Comparison of ENCODE assay signal across 20 cellular contexts in genomic region chr16:2184962-2185361, GRCh38. TPM values are rescaled to one million over a fixed set of nuclear protein-coding genes. Genes with fewer than 3 reads are reported as not detected.
DNase-seq lines count a peak whose midpoint lies in the region; ATAC-seq, FAIRE-seq and TF ChIP-seq lines count a peak whose summit lies in the region.
"Had no signal": no experiment of that assay in that cellular context is flagged by ENCODE, and none has a peak within 500 bp of the region (broad histone marks: within the 10 kb centered on the region; RNA-seq: fewer than 3 reads in every experiment).

No MANE protein-coding gene starts in this region.

- TF ChIP-seq RAD21 in HepG2 (CRISPR knock-in tag; IDR thresholded peaks at IDR 0.05) = no peak

- POLR2A ChIA-PET in HepG2 (lab: Yijun Ruan, JAX) = interaction anchor here (1.2 kb wide), 1 partner anchor 30 kb away, joined by 4 read pairs; the partner anchor contains the start of gene TRAF7

- no peaks in the 10 kb centered on the region for H3K36me3 ChIP-seq in HepG2 (replicated peaks in 1 of 2; ENCODE audit: control insufficient read depth in 1 of 2, insufficient read depth in 2 of 2, low read length in 2 of 2)
- H3K36me3 ChIP-seq in right lobe of liver = no peaks in the 10 kb centered on the region
- no peaks in the 10 kb centered on the region for H3K36me3 ChIP-seq in mucosa of descending colon (ENCODE audit: low read depth)

- H3K27me3 ChIP-seq in HepG2 (ENCODE audit: control insufficient read depth in 1 of 2, insufficient read depth in 2 of 2, low read length in 2 of 2) = no peaks in the 10 kb centered on the region
- no peaks in the 10 kb centered on the region for H3K27me3 ChIP-seq in right lobe of liver

- no peaks in the 10 kb centered on the region for H3K79me2 ChIP-seq in HepG2 (ENCODE audit: insufficient read depth, low read length)

- H3K27ac ChIP-seq in HepG2 (ENCODE audit: extremely low read length, insufficient read depth, low read length) = no peak overlapping the region
- H3K27ac ChIP-seq in right lobe of liver = no peak overlapping the region
- H3K27ac ChIP-seq: HL-60 had no signal

- intact Hi-C loops in HepG2 (cut with micrococcal nuclease; ENCODE audit: unreplicated experiment) = no loop called here
- intact Hi-C loops in right lobe of liver (cut with DNase I) = no loop called here
- intact Hi-C loops in mucosa of descending colon (cut with DNase I, micrococcal nuclease) = no loop called here

- DNase-seq in HepG2 (ENCODE audit: low spot score) = no peak
- DNase-seq in right lobe of liver = no peak
- no peak for DNase-seq in mucosa of descending colon
- DNase-seq in cerebellar cortex (ENCODE audit: low spot score) = no peak
- no peak for DNase-seq in NCI-H2029 (lab: John Stamatoyannopoulos, UW)
- DNase-seq: 8988T; C1 segment of cervical spinal cord; CD4-positive, CD25-positive, alpha-beta regulatory T cell; CD8-positive, alpha-beta memory T cell; COR-L47; HCEC 1CT; IMR-90; KBM-7 had no signal

- CTCF ChIA-PET in HepG2 (lab: Yijun Ruan, JAX; ENCODE audit: low intra/inter-chr PET ratio, low total read pairs) = no interaction called here

- TF ChIP-seq CTCF in HepG2 (CRISPR knock-in tag; IDR thresholded peaks at IDR 0.05) (no peak), right lobe of liver (IDR thresholded peaks at IDR 0.05) (no peak), mucosa of descending colon (IDR thresholded peaks at IDR 0.05) (no peak)

- 76% methylated on average over 7 of the region's 20 CpGs for WGBS in HepG2 (ENCODE audit: low lambda C conversion rate)
- no CpG with 5 or more reads among the region's 20 CpGs for whole genome bisulfite sequencing in right lobe of liver (ENCODE audit: insufficient coverage, low coverage, low lambda C conversion rate, missing lambda C conversion rate)

- no peak overlapping the region for H2AFZ ChIP-seq in HepG2 (ENCODE audit: low read length)
- H2AFZ ChIP-seq: GM23338 had no signal

- FAIRE-seq in HepG2 (lab: Jason Lieb, UNC) = no peak
- FAIRE-seq: D721Med, G401.6, GM12891, GM19239, H54 had no signal

- no peak overlapping the region for H3K4me3 ChIP-seq in HepG2 (replicated peaks in 1 of 3; ENCODE audit: insufficient read depth in 1 of 3, low read depth in 2 of 3, low read length in 3 of 3)
- H3K4me3 ChIP-seq in right lobe of liver = no peak overlapping the region
- no peak overlapping the region for H3K4me3 ChIP-seq in mucosa of descending colon
- H3K4me3 ChIP-seq: GM23338 had no signal

- no peak for TF ChIP-seq EP300 in HepG2 (IDR thresholded peaks at IDR 0.05; ENCODE audit: low read depth in 2 of 2, low read length in 2 of 2)
- no peak for TF ChIP-seq EP300 in HepG2 (CRISPR knock-in tag; IDR thresholded peaks at IDR 0.05; ENCODE audit: borderline replicate concordance)

- in situ Hi-C loops in HepG2 (cut with HindIII; ENCODE audit: extremely low pct_ligation_motif_present, low pct_unique_long_range_greater_than_20kb) = no loop called here

- no TSS peak for BruUV-seq in HepG2 (replicated peaks; lab: Mats Ljungman, UMichigan)

- peaks cover 24% of the 10 kb centered on the region for H3K4me1 ChIP-seq in HepG2 (ENCODE audit: insufficient read depth, low read length)
- H3K4me1 ChIP-seq in right lobe of liver = no peaks in the 10 kb centered on the region
- H3K4me1 ChIP-seq in mucosa of descending colon (ENCODE audit: low read depth) = no peaks in the 10 kb centered on the region

- TF ChIP-seq POLR2A in HepG2 (IDR thresholded peaks at IDR 0.05; ENCODE audit: insufficient read depth in 1 of 2, low read depth in 2 of 2, low read length in 2 of 2) = no peak
- no peak for TF ChIP-seq POLR2A in right lobe of liver (IDR thresholded peaks at IDR 0.05)

- H3K9me3 ChIP-seq in HepG2 (ENCODE audit: low read length) = no peaks in the 10 kb centered on the region
- no peaks in the 10 kb centered on the region for H3K9me3 ChIP-seq in right lobe of liver
- no peaks in the 10 kb centered on the region for H3K9me3 ChIP-seq in mucosa of descending colon

- no peak overlapping the region for H3K9ac ChIP-seq in HepG2 (ENCODE audit: insufficient read depth, low read depth, low read length)

- ATAC-seq in HepG2 (no peak), right lobe of liver (no peak), mucosa of descending colon (peak; percentile 6)
- ATAC-seq: GM23338 had no signal

- no peaks in the 10 kb centered on the region for H4K20me1 ChIP-seq in HepG2 (ENCODE audit: insufficient read depth, low read length)

- H3K4me2 ChIP-seq in HepG2 (ENCODE audit: low read depth, low read length) = no peak overlapping the region
- H3K4me2 ChIP-seq: GM23338 had no signal

RNA-seq across cellular contexts. Expression of gene CASKIN1, which starts 11.4 kb away (rescaled TPM):
- 1.2 and 1.4 TPM in 2 replicates for total RNA-seq in HepG2 (2016; rRNA removed; fragmentation: Illumina TruSeq; extraction: Trizol)
- 0.20 and 2.1 TPM in 2 replicates for total RNA-seq in HepG2 (2016; cell fraction: cytosol; rRNA removed; fragmentation: Illumina TruSeq; extraction: Trizol; ENCODE audit: low read depth)
- 0.56 and 0.91 TPM in 2 replicates for total RNA-seq in HepG2 (2016; cell fraction: insoluble cytoplasmic fraction; rRNA removed; fragmentation: Illumina TruSeq; extraction: Trizol)
- 0.65 and 0.76 TPM in 2 replicates for total RNA-seq in HepG2 (2016; cell fraction: membrane; rRNA removed; fragmentation: Illumina TruSeq; extraction: Trizol)
- 0.65 and 1.9 TPM in 2 replicates for total RNA-seq in HepG2 (2016; cell fraction: nucleus; rRNA removed; fragmentation: Illumina TruSeq; extraction: Trizol)
- 2.2 and 9.4 TPM in 2 replicates for polyA plus RNA-seq in HepG2 (2011; rRNA removed)
- 0.65 and 1.0 TPM in 2 replicates for polyA plus RNA-seq in HepG2 (2011; cell fraction: cytosol; rRNA removed)
- polyA plus RNA-seq in HepG2 (2011; cell fraction: nucleus; rRNA removed) = 13.6 and 21.2 TPM in 2 replicates
- polyA plus RNA-seq in HepG2 (2012) = 2.3 and 3.3 TPM in 2 replicates
- 0.10 TPM in 2 replicates for polyA plus RNA-seq in HepG2 (2016; cell fraction: cytosol; fragmentation: Illumina TruSeq; extraction: Trizol; ENCODE audit: low read depth)
- 0.49 and 0.81 TPM in 2 replicates for polyA plus RNA-seq in HepG2 (2016; cell fraction: insoluble cytoplasmic fraction; fragmentation: Illumina TruSeq; extraction: Trizol; ENCODE audit: low read depth)
- polyA plus RNA-seq in HepG2 (2016; cell fraction: membrane; fragmentation: Illumina TruSeq; extraction: Trizol; ENCODE audit: low read depth) = 0.34 and 0.36 TPM in 2 replicates
- polyA plus RNA-seq in HepG2 (2016; cell fraction: nucleus; fragmentation: Illumina TruSeq; extraction: Trizol; ENCODE audit: insufficient read depth, low read depth) = 4.1 and 6.3 TPM in 2 replicates
- 4.0 TPM in 1 of 2 replicates, not detected in the other for polyA minus RNA-seq in HepG2 (2011; rRNA and poly(A)+ RNA removed; ENCODE audit: low replicate concordance)
- 0.88 and 1.8 TPM in 2 replicates for polyA minus RNA-seq in HepG2 (2011; cell fraction: cytosol; rRNA and poly(A)+ RNA removed)
- polyA minus RNA-seq in HepG2 (2011; cell fraction: nucleus; rRNA and poly(A)+ RNA removed) = 1.5 and 2.7 TPM in 2 replicates
- total RNA-seq in right lobe of liver = not detected
- total RNA-seq in mucosa of descending colon = 1 to 10 TPM in 2 of 3 donors, under 1 TPM in 1; 0.06 to 1.5 (median 1.0) TPM
- total RNA-seq: CD4-positive, CD25-positive, alpha-beta regulatory T cell; IMR-90 had no signal
- polyA plus RNA-seq: CD4-positive, CD25-positive, alpha-beta regulatory T cell; CD8-positive, alpha-beta memory T cell had no signal

RNA-seq across cellular contexts. Expression of gene MLST8, which starts 20.3 kb away (rescaled TPM):
- total RNA-seq in HepG2 (2016; rRNA removed; fragmentation: Illumina TruSeq; extraction: Trizol) (25.2 and 30.8 TPM in 2 replicates), right lobe of liver (10 to 100 TPM; 13.1 to 51.0 (median 17.5) TPM), mucosa of descending colon (10 to 100 TPM; 25.5 to 30.9 (median 29.8) TPM)
- total RNA-seq in HepG2 (2016; cell fraction: cytosol; rRNA removed; fragmentation: Illumina TruSeq; extraction: Trizol; ENCODE audit: low read depth) = 66.8 and 68.3 TPM in 2 replicates
- 24.8 and 34.9 TPM in 2 replicates for total RNA-seq in HepG2 (2016; cell fraction: insoluble cytoplasmic fraction; rRNA removed; fragmentation: Illumina TruSeq; extraction: Trizol)
- 73.3 and 82.0 TPM in 2 replicates for total RNA-seq in HepG2 (2016; cell fraction: membrane; rRNA removed; fragmentation: Illumina TruSeq; extraction: Trizol)
- total RNA-seq in HepG2 (2016; cell fraction: nucleus; rRNA removed; fragmentation: Illumina TruSeq; extraction: Trizol) = 20.0 and 20.9 TPM in 2 replicates
- polyA plus RNA-seq in HepG2 (2011; rRNA removed) = 70.9 and 72.7 TPM in 2 replicates
- polyA plus RNA-seq in HepG2 (2011; cell fraction: cytosol; rRNA removed) = 88.3 and 159 TPM in 2 replicates
- 109 and 133 TPM in 2 replicates for polyA plus RNA-seq in HepG2 (2011; cell fraction: nucleus; rRNA removed)
- 26.5 and 34.3 TPM in 2 replicates for polyA plus RNA-seq in HepG2 (2012)
- 136 and 139 TPM in 2 replicates for polyA plus RNA-seq in HepG2 (2016; cell fraction: cytosol; fragmentation: Illumina TruSeq; extraction: Trizol; ENCODE audit: low read depth)
- polyA plus RNA-seq in HepG2 (2016; cell fraction: insoluble cytoplasmic fraction; fragmentation: Illumina TruSeq; extraction: Trizol; ENCODE audit: low read depth) = 45.5 and 48.4 TPM in 2 replicates
- polyA plus RNA-seq in HepG2 (2016; cell fraction: membrane; fragmentation: Illumina TruSeq; extraction: Trizol; ENCODE audit: low read depth) = 121 and 123 TPM in 2 replicates
- 52.7 and 57.3 TPM in 2 replicates for polyA plus RNA-seq in HepG2 (2016; cell fraction: nucleus; fragmentation: Illumina TruSeq; extraction: Trizol; ENCODE audit: insufficient read depth, low read depth)
- polyA minus RNA-seq in HepG2 (2011; rRNA and poly(A)+ RNA removed; ENCODE audit: low replicate concordance) = 111 and 121 TPM in 2 replicates
- 30.5 and 31.0 TPM in 2 replicates for polyA minus RNA-seq in HepG2 (2011; cell fraction: cytosol; rRNA and poly(A)+ RNA removed)
- 41.5 and 46.5 TPM in 2 replicates for polyA minus RNA-seq in HepG2 (2011; cell fraction: nucleus; rRNA and poly(A)+ RNA removed)

RNA-seq across cellular contexts. Expression of gene BRICD5, which starts 25.7 kb away (rescaled TPM):
- total RNA-seq in HepG2 (2016; rRNA removed; fragmentation: Illumina TruSeq; extraction: Trizol) = 1.7 and 5.8 TPM in 2 replicates
- total RNA-seq in HepG2 (2016; cell fraction: cytosol; rRNA removed; fragmentation: Illumina TruSeq; extraction: Trizol; ENCODE audit: low read depth) = 2.2 and 3.3 TPM in 2 replicates
- 1.6 and 6.3 TPM in 2 replicates for total RNA-seq in HepG2 (2016; cell fraction: insoluble cytoplasmic fraction; rRNA removed; fragmentation: Illumina TruSeq; extraction: Trizol)
- 1.4 and 2.7 TPM in 2 replicates for total RNA-seq in HepG2 (2016; cell fraction: membrane; rRNA removed; fragmentation: Illumina TruSeq; extraction: Trizol)
- total RNA-seq in HepG2 (2016; cell fraction: nucleus; rRNA removed; fragmentation: Illumina TruSeq; extraction: Trizol) = 5.3 and 6.8 TPM in 2 replicates
- 1.6 and 2.0 TPM in 2 replicates for polyA plus RNA-seq in HepG2 (2011; rRNA removed)
- polyA plus RNA-seq in HepG2 (2011; cell fraction: cytosol; rRNA removed) = 0.71 and 1.3 TPM in 2 replicates
- polyA plus RNA-seq in HepG2 (2011; cell fraction: nucleus; rRNA removed) = 20.0 and 26.3 TPM in 2 replicates
- polyA plus RNA-seq in HepG2 (2012) = 3.3 and 5.8 TPM in 2 replicates
- 1.9 and 3.4 TPM in 2 replicates for polyA plus RNA-seq in HepG2 (2016; cell fraction: cytosol; fragmentation: Illumina TruSeq; extraction: Trizol; ENCODE audit: low read depth)
- polyA plus RNA-seq in HepG2 (2016; cell fraction: insoluble cytoplasmic fraction; fragmentation: Illumina TruSeq; extraction: Trizol; ENCODE audit: low read depth) = 1.3 and 2.2 TPM in 2 replicates
- polyA plus RNA-seq in HepG2 (2016; cell fraction: membrane; fragmentation: Illumina TruSeq; extraction: Trizol; ENCODE audit: low read depth) = 0.97 and 1.2 TPM in 2 replicates
- polyA plus RNA-seq in HepG2 (2016; cell fraction: nucleus; fragmentation: Illumina TruSeq; extraction: Trizol; ENCODE audit: insufficient read depth, low read depth) = 15.3 and 20.5 TPM in 2 replicates
- 0.72 and 4.8 TPM in 2 replicates for polyA minus RNA-seq in HepG2 (2011; rRNA and poly(A)+ RNA removed; ENCODE audit: low replicate concordance)
- polyA minus RNA-seq in HepG2 (2011; cell fraction: cytosol; rRNA and poly(A)+ RNA removed) = 3.1 TPM in 1 of 2 replicates, not detected in the other
- polyA minus RNA-seq in HepG2 (2011; cell fraction: nucleus; rRNA and poly(A)+ RNA removed) = 3.1 and 8.0 TPM in 2 replicates
- total RNA-seq in right lobe of liver = 1 to 10 TPM in 4 of 6 experiments, under 1 TPM in 2; 0.74 to 3.7 (median 2.0) TPM
- total RNA-seq in mucosa of descending colon = 10 to 100 TPM in 2 of 3 donors, 1 to 10 TPM in 1; 8.4 to 12.3 (median 12.1) TPM

RNA-seq across cellular contexts. Expression of gene TRAF7, which starts 29.4 kb away (rescaled TPM):
- total RNA-seq in HepG2 (2016; rRNA removed; fragmentation: Illumina TruSeq; extraction: Trizol) = 40.3 and 47.9 TPM in 2 replicates
- total RNA-seq in HepG2 (2016; cell fraction: cytosol; rRNA removed; fragmentation: Illumina TruSeq; extraction: Trizol; ENCODE audit: low read depth) = 34.6 and 39.0 TPM in 2 replicates
- total RNA-seq in HepG2 (2016; cell fraction: insoluble cytoplasmic fraction; rRNA removed; fragmentation: Illumina TruSeq; extraction: Trizol) = 37.7 and 45.9 TPM in 2 replicates
- 86.6 and 88.7 TPM in 2 replicates for total RNA-seq in HepG2 (2016; cell fraction: membrane; rRNA removed; fragmentation: Illumina TruSeq; extraction: Trizol)
- total RNA-seq in HepG2 (2016; cell fraction: nucleus; rRNA removed; fragmentation: Illumina TruSeq; extraction: Trizol) = 27.8 and 32.2 TPM in 2 replicates
- 65.6 and 67.9 TPM in 2 replicates for polyA plus RNA-seq in HepG2 (2011; rRNA removed)
- 42.1 and 56.2 TPM in 2 replicates for polyA plus RNA-seq in HepG2 (2011; cell fraction: cytosol; rRNA removed)
- polyA plus RNA-seq in HepG2 (2011; cell fraction: nucleus; rRNA removed) = 119 and 145 TPM in 2 replicates
- 36.5 and 51.9 TPM in 2 replicates for polyA plus RNA-seq in HepG2 (2012)
- 64.8 and 68.7 TPM in 2 replicates for polyA plus RNA-seq in HepG2 (2016; cell fraction: cytosol; fragmentation: Illumina TruSeq; extraction: Trizol; ENCODE audit: low read depth)
- polyA plus RNA-seq in HepG2 (2016; cell fraction: insoluble cytoplasmic fraction; fragmentation: Illumina TruSeq; extraction: Trizol; ENCODE audit: low read depth) = 43.6 and 56.9 TPM in 2 replicates
- 91.9 and 99.7 TPM in 2 replicates for polyA plus RNA-seq in HepG2 (2016; cell fraction: membrane; fragmentation: Illumina TruSeq; extraction: Trizol; ENCODE audit: low read depth)
- polyA plus RNA-seq in HepG2 (2016; cell fraction: nucleus; fragmentation: Illumina TruSeq; extraction: Trizol; ENCODE audit: insufficient read depth, low read depth) = 74.4 and 76.4 TPM in 2 replicates
- 81.3 and 108 TPM in 2 replicates for polyA minus RNA-seq in HepG2 (2011; rRNA and poly(A)+ RNA removed; ENCODE audit: low replicate concordance)
- 41.1 and 51.4 TPM in 2 replicates for polyA minus RNA-seq in HepG2 (2011; cell fraction: cytosol; rRNA and poly(A)+ RNA removed)
- polyA minus RNA-seq in HepG2 (2011; cell fraction: nucleus; rRNA and poly(A)+ RNA removed) = 18.5 and 21.0 TPM in 2 replicates
- total RNA-seq in right lobe of liver = 10 to 100 TPM; 40.9 to 56.2 (median 46.2) TPM
- total RNA-seq in mucosa of descending colon = 100 to 1,000 TPM in 1 of 3 donors, 10 to 100 TPM in 2; 91.5 to 104 (median 94.0) TPM

RNA-seq across cellular contexts. Expression of gene PGP, which starts 29.7 kb away (rescaled TPM):
- total RNA-seq in HepG2 (2016; rRNA removed; fragmentation: Illumina TruSeq; extraction: Trizol) (15.6 and 18.3 TPM in 2 replicates), right lobe of liver (10 to 100 TPM in 1 of 6 experiments, 1 to 10 TPM in 5; 3.8 to 14.2 (median 6.9) TPM), mucosa of descending colon (10 to 100 TPM; 15.5 to 19.7 (median 17.6) TPM)
- 17.4 and 22.1 TPM in 2 replicates for total RNA-seq in HepG2 (2016; cell fraction: cytosol; rRNA removed; fragmentation: Illumina TruSeq; extraction: Trizol; ENCODE audit: low read depth)
- 14.6 and 17.3 TPM in 2 replicates for total RNA-seq in HepG2 (2016; cell fraction: insoluble cytoplasmic fraction; rRNA removed; fragmentation: Illumina TruSeq; extraction: Trizol)
- total RNA-seq in HepG2 (2016; cell fraction: membrane; rRNA removed; fragmentation: Illumina TruSeq; extraction: Trizol) = 19.3 and 24.3 TPM in 2 replicates
- total RNA-seq in HepG2 (2016; cell fraction: nucleus; rRNA removed; fragmentation: Illumina TruSeq; extraction: Trizol) = 13.5 and 16.4 TPM in 2 replicates
- 7.3 and 8.4 TPM in 2 replicates for polyA plus RNA-seq in HepG2 (2011; rRNA removed)
- 4.2 and 9.0 TPM in 2 replicates for polyA plus RNA-seq in HepG2 (2011; cell fraction: cytosol; rRNA removed)
- polyA plus RNA-seq in HepG2 (2011; cell fraction: nucleus; rRNA removed) = 26.9 and 29.4 TPM in 2 replicates
- 5.8 and 6.7 TPM in 2 replicates for polyA plus RNA-seq in HepG2 (2012)
- 28.2 and 33.1 TPM in 2 replicates for polyA plus RNA-seq in HepG2 (2016; cell fraction: cytosol; fragmentation: Illumina TruSeq; extraction: Trizol; ENCODE audit: low read depth)
- 21.0 and 21.9 TPM in 2 replicates for polyA plus RNA-seq in HepG2 (2016; cell fraction: insoluble cytoplasmic fraction; fragmentation: Illumina TruSeq; extraction: Trizol; ENCODE audit: low read depth)
- polyA plus RNA-seq in HepG2 (2016; cell fraction: membrane; fragmentation: Illumina TruSeq; extraction: Trizol; ENCODE audit: low read depth) = 24.1 and 25.1 TPM in 2 replicates
- polyA plus RNA-seq in HepG2 (2016; cell fraction: nucleus; fragmentation: Illumina TruSeq; extraction: Trizol; ENCODE audit: insufficient read depth, low read depth) = 37.7 and 42.5 TPM in 2 replicates
- polyA minus RNA-seq in HepG2 (2011; rRNA and poly(A)+ RNA removed; ENCODE audit: low replicate concordance) = 7.8 and 25.3 TPM in 2 replicates
- polyA minus RNA-seq in HepG2 (2011; cell fraction: cytosol; rRNA and poly(A)+ RNA removed) = 3.1 and 4.7 TPM in 2 replicates
- polyA minus RNA-seq in HepG2 (2011; cell fraction: nucleus; rRNA and poly(A)+ RNA removed) = 6.1 and 8.8 TPM in 2 replicates
